Comparison of ENCODE assay signal across 27 cellular contexts in genomic region chr3:104870276-104870675, GRCh38.
"Had no signal": no experiment of that assay in that cellular context is flagged by ENCODE, and none has a peak within 500 bp of the region (broad histone marks: within the 10 kb centered on the region; RNA-seq: fewer than 3 reads in every experiment).

No MANE protein-coding gene starts in this region.

- H3K4me3 ChIP-seq: stomach, suprapubic skin, testis, thoracic aorta, thyroid gland, tibial artery, tibial nerve, transverse colon, upper lobe of left lung, upper lobe of right lung, uterus, vagina had no signal

- FAIRE-seq: urothelium cell line had no signal

- H3K36me3 ChIP-seq: stomach, suprapubic skin, thoracic aorta, thyroid gland, tibial artery, tibial nerve, transverse colon, upper lobe of left lung, upper lobe of right lung, uterus, vagina had no signal

- ATAC-seq: stimulated activated effector memory CD8-positive, alpha-beta T cell treated with anti-CD3 and anti-CD28 coated beads, Interleukin-12 subunit alpha, Interleukin-12 subunit beta, amount 100 ng/mL, for 72 hours; stimulated activated memory B cell treated with anti-CD40 and anti-IgM and Interleukin-4, amounts not matched to agents 10 μg/mL and 1 μg/mL and 100 μg/mL, for 72 hours; stimulated activated naive B cell treated with anti-CD40 and anti-IgM and Interleukin-4, amounts not matched to agents 10 μg/mL and 1 μg/mL and 100 μg/mL, for 72 hours; stimulated activated naive CD8-positive, alpha-beta T cell treated with anti-CD3 and anti-CD28 coated beads, Interleukin-15, amount 100 ng/mL, for 72 hours; stimulated activated naive CD8-positive, alpha-beta T cell treated with anti-CD3 and anti-CD28 coated beads, Interleukin-15, Interleukin-2, amounts not matched to agents 100 U/mL and 50 U/mL, for 24 hours; upper lobe of right lung had no signal

- H3K27me3 ChIP-seq: stomach, suprapubic skin, testis, thyroid gland, tibial artery, tibial nerve, transverse colon, upper lobe of left lung, upper lobe of right lung, uterus, vagina had no signal

- H3K27ac ChIP-seq: stomach, suprapubic skin, testis, thoracic aorta, thyroid gland, tibial artery, tibial nerve, transverse colon, upper lobe of left lung, upper lobe of right lung, uterus, vagina had no signal

- H3K4me1 ChIP-seq: stomach, suprapubic skin, testis, thyroid gland, tibial artery, tibial nerve, transverse colon, upper lobe of left lung, upper lobe of right lung, uterus, vagina had no signal

- DNase-seq: stimulated activated CD4-positive, alpha-beta T cell treated with anti-CD3 and anti-CD28 coated beads, Interleukin-2, amount 100 ng/mL, for 48 hours; stimulated activated CD4-positive, alpha-beta T cell treated with anti-CD3 and anti-CD28 coated beads, Interleukin-4, amount 100 ng/mL, for 1 hour; stimulated activated CD4-positive, alpha-beta T cell treated with anti-CD3 and anti-CD28 coated beads, Interleukin-4, amount 100 ng/mL, for 24 hours; stimulated activated CD4-positive, alpha-beta T cell treated with anti-CD3 and anti-CD28 coated beads, Interleukin-4, amount 100 ng/mL, for 4 hours; stimulated activated CD8-positive, alpha-beta memory T cell treated with anti-CD3 and anti-CD28 coated beads, Interleukin-4, amount 100 ng/mL, for 48 hours; stimulated activated naive B cell treated with anti-CD40 and anti-IgM and Interleukin-4, amounts not matched to agents 10 μg/mL and 1 μg/mL and 100 μg/mL, for 72 hours; stimulated activated naive CD4-positive, alpha-beta T cell; stimulated activated naive CD4-positive, alpha-beta T cell treated with Interleukin-2 at 50 U/mL for 16 hours; stimulated activated naive CD8-positive, alpha-beta T cell treated with anti-CD3 and anti-CD28 coated beads, Interleukin-15, amount 100 ng/mL, for 72 hours; stimulated activated naive CD8-positive, alpha-beta T cell treated with anti-CD3 and anti-CD28 coated beads, Interleukin-15, Interleukin-2, amounts not matched to agents 100 U/mL and 50 U/mL, for 24 hours; stomach; substantia nigra; testis; thyroid gland; tibial artery; transverse colon; trophoblast cell; upper lobe of left lung; upper lobe of right lung; uterus had no signal

- H3K9me3 ChIP-seq: stomach, suprapubic skin, testis, thoracic aorta, thyroid gland, tibial artery, tibial nerve, transverse colon, upper lobe of left lung, upper lobe of right lung, uterus, vagina had no signal
